In genomic region chr19:37763488-37763887, GRCh38 we compare ENCODE assay signal across 22 cellular contexts. TPM values are rescaled to one million over a fixed set of nuclear protein-coding genes. Genes with fewer than 3 reads are reported as not detected.
DNase-seq lines count a peak whose midpoint lies in the region; ATAC-seq, FAIRE-seq and TF ChIP-seq lines count a peak whose summit lies in the region.
"Had no signal": no experiment of that assay in that cellular context is flagged by ENCODE, and none has a peak within 500 bp of the region (broad histone marks: within the 10 kb centered on the region; RNA-seq: fewer than 3 reads in every experiment).

No MANE protein-coding gene starts in this region.

- H3K36me3 Mint-ChIP-seq in activated CD8-positive, alpha-beta T cell treated with anti-CD3 and anti-CD28 coated beads for 36 hours (ENCODE audit: low read depth) = peaks cover 71% of the 10 kb centered on the region
- peaks cover 52% of the 10 kb centered on the region for H3K36me3 Mint-ChIP-seq in activated CD8-positive, alpha-beta T cell treated with anti-CD3 and anti-CD28 coated beads, Interleukin-2, amount 10 ng/mL, durations not matched to agents 7 days and 5 days (ENCODE audit: low read depth)
- peaks cover 82% of the 10 kb centered on the region for H3K36me3 Mint-ChIP-seq in activated T-helper 17 cell treated with anti-CD3 and anti-CD28 coated beads, Interleukin-2, amount 50 U/mL, for 72 hours (ENCODE audit: low read depth)
- H3K36me3 Mint-ChIP-seq in osteocyte (ENCODE audit: unreplicated experiment) = peaks cover 44% of the 10 kb centered on the region

- TF ChIP-seq POLR2A in H54 (IDR thresholded peaks at IDR 0.05; ENCODE audit: low read depth, low read length) = no peak

- no peak overlapping the region for H3K4me3 ChIP-seq in fibroblast of villous mesenchyme (ENCODE audit: low read depth, low read length)
- H3K4me3 ChIP-seq: adrenal gland, esophagus squamous epithelium, heart left ventricle, neural progenitor cell, suprapubic skin, uterus had no signal

- peak; percentile 45 for FAIRE-seq in H54 (lab: Jason Lieb, UNC)

- H3K4me1 Mint-ChIP-seq in activated CD8-positive, alpha-beta T cell treated with anti-CD3 and anti-CD28 coated beads for 36 hours (ENCODE audit: low read depth) = no peaks in the 10 kb centered on the region
- no peaks in the 10 kb centered on the region for H3K4me1 Mint-ChIP-seq in activated CD8-positive, alpha-beta T cell treated with anti-CD3 and anti-CD28 coated beads, Interleukin-2, amount 10 ng/mL, durations not matched to agents 7 days and 5 days (ENCODE audit: low read depth)
- no peaks in the 10 kb centered on the region for H3K4me1 Mint-ChIP-seq in activated T-helper 17 cell treated with anti-CD3 and anti-CD28 coated beads, Interleukin-2, amount 50 U/mL, for 72 hours
- H3K4me1 Mint-ChIP-seq in osteocyte (ENCODE audit: unreplicated experiment) = no peaks in the 10 kb centered on the region
- H3K4me1 Mint-ChIP-seq: CD14-positive monocyte, neural progenitor cell had no signal

- CTCF ChIA-PET in activated CD8-positive, alpha-beta T cell treated with anti-CD3 and anti-CD28 coated beads for 36 hours (lab: Charles Lee) = no interaction called here
- CTCF ChIA-PET in activated CD8-positive, alpha-beta T cell treated with anti-CD3 and anti-CD28 coated beads, Interleukin-2, amount 10 ng/mL, durations not matched to agents 7 days and 5 days (lab: Charles Lee) = no interaction called here

- DNase-seq in activated CD8-positive, alpha-beta T cell treated with anti-CD3 and anti-CD28 coated beads for 36 hours = peak; percentile 7
- DNase-seq in activated CD8-positive, alpha-beta T cell treated with anti-CD3 and anti-CD28 coated beads, Interleukin-2, amount 10 ng/mL, durations not matched to agents 7 days and 5 days = no peak
- DNase-seq in H54 (ENCODE audit: insufficient read length, low spot score) = no peak
- DNase-seq in fibroblast of villous mesenchyme (ENCODE audit: low read depth) = peak; percentile 47
- DNase-seq in osteocyte (ENCODE audit: extremely low spot score, unreplicated experiment) = no peak
- DNase-seq in HuH-7.5 (ENCODE audit: low spot score) = no peak
- no peak for DNase-seq in cardiac septum (ENCODE audit: low spot score)
- DNase-seq: ACHN; activated CD8-positive, alpha-beta memory T cell treated with anti-CD3 and anti-CD28 coated beads for 24 hours; adrenal gland; caudate nucleus; DMS153; esophagus squamous epithelium; heart left ventricle; Kasumi-1; left ventricle myocardium superior; NCI-H526; uterus had no signal

- no peaks in the 10 kb centered on the region for H3K27me3 Mint-ChIP-seq in activated CD8-positive, alpha-beta T cell treated with anti-CD3 and anti-CD28 coated beads for 36 hours
- H3K27me3 Mint-ChIP-seq in activated CD8-positive, alpha-beta T cell treated with anti-CD3 and anti-CD28 coated beads, Interleukin-2, amount 10 ng/mL, durations not matched to agents 7 days and 5 days (ENCODE audit: low read depth) = no peaks in the 10 kb centered on the region
- H3K27me3 Mint-ChIP-seq in activated T-helper 17 cell treated with anti-CD3 and anti-CD28 coated beads, Interleukin-2, amount 50 U/mL, for 72 hours = no peaks in the 10 kb centered on the region
- no peaks in the 10 kb centered on the region for H3K27me3 Mint-ChIP-seq in osteocyte (ENCODE audit: unreplicated experiment)

- ATAC-seq in activated CD8-positive, alpha-beta T cell treated with anti-CD3 and anti-CD28 coated beads for 36 hours = peak; percentile 45
- ATAC-seq in activated CD8-positive, alpha-beta T cell treated with anti-CD3 and anti-CD28 coated beads, Interleukin-2, amount 10 ng/mL, durations not matched to agents 7 days and 5 days = no peak
- ATAC-seq in activated T-helper 17 cell treated with anti-CD3 and anti-CD28 coated beads, Interleukin-2, amount 50 U/mL, for 72 hours (replicated peaks) = peak; percentile 91
- ATAC-seq: heart left ventricle, left ventricle myocardium superior had no signal

- no peak overlapping the region for H3K4me3 Mint-ChIP-seq in activated CD8-positive, alpha-beta T cell treated with anti-CD3 and anti-CD28 coated beads for 36 hours
- no peak overlapping the region for H3K4me3 Mint-ChIP-seq in activated CD8-positive, alpha-beta T cell treated with anti-CD3 and anti-CD28 coated beads, Interleukin-2, amount 10 ng/mL, durations not matched to agents 7 days and 5 days
- H3K4me3 Mint-ChIP-seq in activated T-helper 17 cell treated with anti-CD3 and anti-CD28 coated beads, Interleukin-2, amount 50 U/mL, for 72 hours = no peak overlapping the region
- no peak overlapping the region for H3K4me3 Mint-ChIP-seq in osteocyte (ENCODE audit: unreplicated experiment)
- H3K4me3 Mint-ChIP-seq: CD14-positive monocyte, neural progenitor cell had no signal

- peaks cover 8% of the 10 kb centered on the region for H3K9me3 Mint-ChIP-seq in activated CD8-positive, alpha-beta T cell treated with anti-CD3 and anti-CD28 coated beads for 36 hours
- H3K9me3 Mint-ChIP-seq in activated CD8-positive, alpha-beta T cell treated with anti-CD3 and anti-CD28 coated beads, Interleukin-2, amount 10 ng/mL, durations not matched to agents 7 days and 5 days (ENCODE audit: insufficient read depth) = peaks cover 9% of the 10 kb centered on the region
- peaks cover 6% of the 10 kb centered on the region for H3K9me3 Mint-ChIP-seq in activated T-helper 17 cell treated with anti-CD3 and anti-CD28 coated beads, Interleukin-2, amount 50 U/mL, for 72 hours
- H3K9me3 Mint-ChIP-seq in osteocyte (ENCODE audit: unreplicated experiment) = peaks cover 4% of the 10 kb centered on the region

- H3K27ac Mint-ChIP-seq in activated CD8-positive, alpha-beta T cell treated with anti-CD3 and anti-CD28 coated beads for 36 hours = peak overlapping the region; percentile 38
- H3K27ac Mint-ChIP-seq in activated CD8-positive, alpha-beta T cell treated with anti-CD3 and anti-CD28 coated beads, Interleukin-2, amount 10 ng/mL, durations not matched to agents 7 days and 5 days = no peak overlapping the region
- H3K27ac Mint-ChIP-seq in activated T-helper 17 cell treated with anti-CD3 and anti-CD28 coated beads, Interleukin-2, amount 50 U/mL, for 72 hours = peak overlapping the region; percentile 73
- H3K27ac Mint-ChIP-seq in osteocyte (ENCODE audit: unreplicated experiment) = no peak overlapping the region
- H3K27ac Mint-ChIP-seq: CD14-positive monocyte, neural progenitor cell had no signal

- TF ChIP-seq CTCF in activated CD8-positive, alpha-beta T cell treated with anti-CD3 and anti-CD28 coated beads for 36 hours (IDR thresholded peaks at IDR 0.05) = no peak
- TF ChIP-seq CTCF in fibroblast of villous mesenchyme (IDR thresholded peaks at IDR 0.05; ENCODE audit: insufficient read depth, low read depth, low read length) = no peak
- no peak for TF ChIP-seq CTCF in osteocyte (IDR thresholded peaks at IDR 0.05)

- POLR2A ChIA-PET in activated CD8-positive, alpha-beta T cell treated with anti-CD3 and anti-CD28 coated beads for 36 hours (lab: Charles Lee) = no interaction called here
- POLR2A ChIA-PET in activated CD8-positive, alpha-beta T cell treated with anti-CD3 and anti-CD28 coated beads, Interleukin-2, amount 10 ng/mL, durations not matched to agents 7 days and 5 days (lab: Charles Lee) = no interaction called here

- intact Hi-C loops in activated CD8-positive, alpha-beta T cell treated with anti-CD3 and anti-CD28 coated beads for 36 hours (cut with micrococcal nuclease) = no loop called here
- intact Hi-C loops in cardiac septum (cut with DNase I) = no loop called here

RNA-seq across cellular contexts. Expression of gene ZNF573, which starts 15.9 kb away (rescaled TPM):
- 1 to 10 TPM; 8.3 to 8.7 TPM for total RNA-seq in activated CD8-positive, alpha-beta T cell treated with anti-CD3 and anti-CD28 coated beads for 36 hours
- 1 to 10 TPM; 5.5 to 7.3 TPM for total RNA-seq in activated CD8-positive, alpha-beta T cell treated with anti-CD3 and anti-CD28 coated beads, Interleukin-2, amount 10 ng/mL, durations not matched to agents 7 days and 5 days
- total RNA-seq in activated T-helper 17 cell treated with anti-CD3 and anti-CD28 coated beads, Interleukin-2, amount 50 U/mL, for 72 hours = 1 to 10 TPM; 4.9 to 9.8 TPM
- 4.8 and 6.0 TPM in 2 replicates for total RNA-seq in fibroblast of villous mesenchyme
- total RNA-seq in osteocyte = 12.7 and 13.3 TPM in 2 replicates
- 9.9 TPM for total RNA-seq in cardiac septum

RNA-seq across cellular contexts. Expression of gene ZNF607, which starts 43.9 kb away (rescaled TPM):
- total RNA-seq in activated CD8-positive, alpha-beta T cell treated with anti-CD3 and anti-CD28 coated beads for 36 hours = 1 to 10 TPM; 7.4 to 7.8 TPM
- total RNA-seq in activated CD8-positive, alpha-beta T cell treated with anti-CD3 and anti-CD28 coated beads, Interleukin-2, amount 10 ng/mL, durations not matched to agents 7 days and 5 days = 1 to 10 TPM; 4.4 to 5.0 TPM
- total RNA-seq in activated T-helper 17 cell treated with anti-CD3 and anti-CD28 coated beads, Interleukin-2, amount 50 U/mL, for 72 hours = 1 to 10 TPM; 4.2 to 9.4 TPM
- total RNA-seq in fibroblast of villous mesenchyme = 1.6 and 4.3 TPM in 2 replicates
- 6.9 and 8.6 TPM in 2 replicates for total RNA-seq in osteocyte
- total RNA-seq in cardiac septum = 4.9 TPM

Comparison
In these comparisons a context has a peak if more than half of its experiments do, and no peak if none do; other contexts are left out.
1. DNase-seq: peak in activated CD8-positive, alpha-beta T cell treated with anti-CD3 and anti-CD28 coated beads for 36 hours (single experiment) and fibroblast of villous mesenchyme (single experiment); none in activated CD8-positive, alpha-beta T cell treated with anti-CD3 and anti-CD28 coated beads, Interleukin-2, amount 10 ng/mL, durations not matched to agents 7 days and 5 days (single experiment), H54 (single experiment), osteocyte (single experiment), HuH-7.5 (single experiment) and cardiac septum (single experiment).
2. H3K27ac Mint-ChIP-seq: peak in activated CD8-positive, alpha-beta T cell treated with anti-CD3 and anti-CD28 coated beads for 36 hours (single experiment) and activated T-helper 17 cell treated with anti-CD3 and anti-CD28 coated beads, Interleukin-2, amount 50 U/mL, for 72 hours (single experiment); none in activated CD8-positive, alpha-beta T cell treated with anti-CD3 and anti-CD28 coated beads, Interleukin-2, amount 10 ng/mL, durations not matched to agents 7 days and 5 days (single experiment) and osteocyte (single experiment).